18 cellular contexts compared by ENCODE assay signal in genomic region chr4:124913237-124913636, GRCh38.
"Had no signal": no experiment of that assay in that cellular context is flagged by ENCODE, and none has a peak within 500 bp of the region (broad histone marks: within the 10 kb centered on the region; RNA-seq: fewer than 3 reads in every experiment).

No MANE protein-coding gene starts in this region.

- H3K36me3 ChIP-seq: transverse colon, vagina, WERI-Rb-1 had no signal

- H3K27ac Mint-ChIP-seq: activated CD4-positive, alpha-beta memory T cell treated with anti-CD3 and anti-CD28 coated beads, Interleukin-2, amount 10 ng/mL, durations not matched to agents 7 days and 5 days; activated CD8-positive, alpha-beta memory T cell treated with anti-CD3 and anti-CD28 coated beads, Interleukin-2, amount 10 ng/mL, durations not matched to agents 7 days and 5 days; activated naive CD8-positive, alpha-beta T cell; nephron progenitor cell; T-helper 17 cell had no signal

- H3K4me3 ChIP-seq: lung, psoas muscle, skin epidermis, transverse colon, vagina had no signal

- H3K27me3 Mint-ChIP-seq: activated CD4-positive, alpha-beta memory T cell treated with anti-CD3 and anti-CD28 coated beads, Interleukin-2, amount 10 ng/mL, durations not matched to agents 7 days and 5 days; activated CD8-positive, alpha-beta memory T cell treated with anti-CD3 and anti-CD28 coated beads, Interleukin-2, amount 10 ng/mL, durations not matched to agents 7 days and 5 days; activated naive CD8-positive, alpha-beta T cell; T-helper 17 cell had no signal

- H3K9me3 Mint-ChIP-seq: activated CD4-positive, alpha-beta memory T cell treated with anti-CD3 and anti-CD28 coated beads, Interleukin-2, amount 10 ng/mL, durations not matched to agents 7 days and 5 days had no signal

- H3K27me3 ChIP-seq: transverse colon, vagina had no signal

- H3K4me1 ChIP-seq: psoas muscle, transverse colon, vagina had no signal

- ATAC-seq: activated CD8-positive, alpha-beta memory T cell treated with anti-CD3 and anti-CD28 coated beads, Interleukin-2, amount 10 ng/mL, durations not matched to agents 7 days and 5 days; psoas muscle; right cardiac atrium; stimulated activated naive CD8-positive, alpha-beta T cell treated with anti-CD3 and anti-CD28 coated beads, Interleukin-15, Interleukin-2, amounts not matched to agents 100 U/mL and 50 U/mL, for 24 hours; T-helper 17 cell had no signal

- DNase-seq: activated CD4-positive, alpha-beta memory T cell treated with anti-CD3 and anti-CD28 coated beads, Interleukin-2, amount 10 ng/mL, durations not matched to agents 7 days and 5 days; activated CD4-positive, alpha-beta T cell treated with anti-CD3 and anti-CD28 coated beads for 4 hours; activated CD8-positive, alpha-beta memory T cell treated with anti-CD3 and anti-CD28 coated beads, Interleukin-2, amount 10 ng/mL, durations not matched to agents 7 days and 5 days; amniotic stem cell; caudate nucleus; erythroblast; hypothalamus; nephron progenitor cell; psoas muscle; stimulated activated naive CD8-positive, alpha-beta T cell treated with anti-CD3 and anti-CD28 coated beads, Interleukin-15, Interleukin-2, amounts not matched to agents 100 U/mL and 50 U/mL, for 24 hours; T-helper 17 cell; transverse colon; WERI-Rb-1 had no signal

- H3K4me1 Mint-ChIP-seq: activated CD4-positive, alpha-beta memory T cell treated with anti-CD3 and anti-CD28 coated beads, Interleukin-2, amount 10 ng/mL, durations not matched to agents 7 days and 5 days; activated CD8-positive, alpha-beta memory T cell treated with anti-CD3 and anti-CD28 coated beads, Interleukin-2, amount 10 ng/mL, durations not matched to agents 7 days and 5 days; nephron progenitor cell; T-helper 17 cell had no signal

- H3K4me3 Mint-ChIP-seq: activated CD4-positive, alpha-beta memory T cell treated with anti-CD3 and anti-CD28 coated beads, Interleukin-2, amount 10 ng/mL, durations not matched to agents 7 days and 5 days; activated CD8-positive, alpha-beta memory T cell treated with anti-CD3 and anti-CD28 coated beads, Interleukin-2, amount 10 ng/mL, durations not matched to agents 7 days and 5 days; activated naive CD8-positive, alpha-beta T cell; nephron progenitor cell; T-helper 17 cell had no signal

- H3K27ac ChIP-seq: psoas muscle, skin epidermis, transverse colon, vagina, WERI-Rb-1 had no signal

- H3K36me3 Mint-ChIP-seq: activated CD8-positive, alpha-beta memory T cell treated with anti-CD3 and anti-CD28 coated beads, Interleukin-2, amount 10 ng/mL, durations not matched to agents 7 days and 5 days; activated naive CD8-positive, alpha-beta T cell had no signal
